ENCODE assay signal across 1 cellular context in the genomic region with DNA sequence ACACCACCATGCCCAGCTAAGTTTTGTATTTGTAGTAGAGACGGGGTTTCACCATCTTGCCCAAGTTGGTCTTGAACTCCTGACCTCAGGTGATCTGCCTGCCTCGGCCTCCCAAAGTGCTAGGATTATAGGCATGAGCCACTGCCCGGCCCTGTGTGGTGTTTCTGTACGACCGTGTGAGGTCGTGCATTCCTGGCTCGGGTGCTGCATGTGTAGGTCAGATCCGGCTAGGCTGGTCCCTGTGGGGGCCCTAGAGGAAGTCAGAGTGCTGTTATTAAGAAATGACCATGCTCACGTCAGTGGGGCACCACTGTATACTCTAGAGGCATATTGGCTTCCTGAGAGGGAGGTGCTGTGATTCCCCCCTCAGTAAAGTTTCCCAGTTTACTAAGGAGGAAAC.
TF ChIP-seq lines count a peak whose summit lies in the region.

No MANE protein-coding gene starts in this region.

TF ChIP-seq in H1, 55 proteins besides CTCF, POLR2A, EP300 and RAD21:
- TF ChIP-seq KDM1A (IDR thresholded peaks at IDR 0.05; ENCODE audit: borderline replicate concordance, low read length) (no peak), RFX5 (IDR thresholded peaks at IDR 0.05; ENCODE audit: borderline replicate concordance, low read depth, low read length) (no peak), TCF12 (IDR thresholded peaks at IDR 0.05; ENCODE audit: low read depth, low read length) (no peak), YY1 (IDR thresholded peaks at IDR 0.05; ENCODE audit: low read depth, low read length) (no peak), PHF8 (conservative IDR thresholded peaks at IDR 0.05; ENCODE audit: low read depth, low read length) (no peak), CHD1 (IDR thresholded peaks at IDR 0.05; ENCODE audit: low read depth, low read length) (no peak)
- TF ChIP-seq, protein P1, sequence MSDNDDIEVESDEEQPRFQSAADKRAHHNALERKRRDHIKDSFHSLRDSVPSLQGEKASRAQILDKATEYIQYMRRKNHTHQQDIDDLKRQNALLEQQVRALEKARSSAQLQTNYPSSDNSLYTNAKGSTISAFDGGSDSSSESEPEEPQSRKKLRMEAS (IDR thresholded peaks at IDR 0.05), result no peak
